ENCODE assay signal across 8 cellular contexts in genomic region chr19:18478545-18479311, GRCh38. TPM values are rescaled to one million over a fixed set of nuclear protein-coding genes. Genes with fewer than 3 reads are reported as not detected.
DNase-seq lines count a peak whose midpoint lies in the region; ATAC-seq and TF ChIP-seq lines count a peak whose summit lies in the region.

No MANE protein-coding gene starts in this region.

- TF ChIP-seq CTCF in breast epithelium (IDR thresholded peaks at IDR 0.05) = no peak

- no peaks in the 10 kb centered on the region for H3K36me3 ChIP-seq in breast epithelium

- H3K27ac ChIP-seq in breast epithelium = peak overlapping the region; percentile 83 to 98

- TF ChIP-seq POLR2A in breast epithelium (IDR thresholded peaks at IDR 0.05) = peak; percentile 16

- H3K27me3 ChIP-seq in breast epithelium = no peaks in the 10 kb centered on the region

- DNase-seq in activated naive CD4-positive, alpha-beta T cell treated with Interleukin-2 at 50 U/mL for 16 hours = peak; percentile 71
- no peak for DNase-seq in activated naive CD4-positive, alpha-beta T cell (lab: John Stamatoyannopoulos, UW)
- DNase-seq in T-helper 2 cell = peak in 3 of 5 experiments; percentile 38 to 78 (median 75)
- DNase-seq in breast epithelium (ENCODE audit: low spot score in 2 of 2) = peak in 1 of 2 donors; percentile 64
- DNase-seq in left colon = peak; percentile 55 to 78
- DNase-seq in stimulated activated CD8-positive, alpha-beta memory T cell treated with anti-CD3 and anti-CD28 coated beads, Interleukin-12 subunit alpha, Interleukin-12 subunit beta, amount 100 ng/mL, for 24 hours (ENCODE audit: extremely low read depth) = peak; percentile 43

- no peaks in the 10 kb centered on the region for H3K9me3 ChIP-seq in breast epithelium

- ATAC-seq in HG03565 (IDR thresholded peaks at IDR 0.05; ENCODE audit: unreplicated experiment) = peak; percentile 46
- peak; percentile 34 for ATAC-seq in left colon
- no peak for ATAC-seq in GM21515 (IDR thresholded peaks at IDR 0.05; ENCODE audit: unreplicated experiment)

- peak overlapping the region in 1 of 3 donors; percentile 35 for H3K4me3 ChIP-seq in breast epithelium

- peaks cover 32% of the 10 kb centered on the region in 2 donors for H3K4me1 ChIP-seq in breast epithelium

- intact Hi-C loops in breast epithelium (cut with DNase I; ENCODE audit: low total_unique reads) = no loop called here
- intact Hi-C loops in left colon (cut with DNase I, micrococcal nuclease) = no loop called here

RNA-seq across cellular contexts. Expression of gene ISYNA1, which starts 40.8 kb away (rescaled TPM):
- total RNA-seq in breast epithelium (10 to 100 TPM in 2 of 3 donors, 1 to 10 TPM in 1; 7.4 to 42.9 (median 40.2) TPM), left colon (10 to 100 TPM; 14.1 to 15.1 TPM)

RNA-seq across cellular contexts. Expression of gene ELL, which starts 43.1 kb away (rescaled TPM):
- total RNA-seq in breast epithelium (10 to 100 TPM; 13.0 to 22.3 (median 15.7) TPM), left colon (10 to 100 TPM; 18.1 to 19.1 TPM)

RNA-seq across cellular contexts. Expression of gene SSBP4, which starts 59.5 kb away (rescaled TPM):
- total RNA-seq in breast epithelium (10 to 100 TPM; 29.4 to 71.8 (median 46.7) TPM), left colon (10 to 100 TPM; 37.4 to 50.7 TPM)

Comparison
In these comparisons a context has a peak if more than half of its experiments do, and no peak if none do; other contexts are left out.
1. DNase-seq: peak in activated naive CD4-positive, alpha-beta T cell treated with Interleukin-2 at 50 U/mL for 16 hours (single experiment), T-helper 2 cell (3 of 5), left colon (2 of 2) and stimulated activated CD8-positive, alpha-beta memory T cell treated with anti-CD3 and anti-CD28 coated beads, Interleukin-12 subunit alpha, Interleukin-12 subunit beta, amount 100 ng/mL, for 24 hours (single experiment); none in activated naive CD4-positive, alpha-beta T cell (0 of 4).